17 cellular contexts compared by ENCODE assay signal in the genomic region with DNA sequence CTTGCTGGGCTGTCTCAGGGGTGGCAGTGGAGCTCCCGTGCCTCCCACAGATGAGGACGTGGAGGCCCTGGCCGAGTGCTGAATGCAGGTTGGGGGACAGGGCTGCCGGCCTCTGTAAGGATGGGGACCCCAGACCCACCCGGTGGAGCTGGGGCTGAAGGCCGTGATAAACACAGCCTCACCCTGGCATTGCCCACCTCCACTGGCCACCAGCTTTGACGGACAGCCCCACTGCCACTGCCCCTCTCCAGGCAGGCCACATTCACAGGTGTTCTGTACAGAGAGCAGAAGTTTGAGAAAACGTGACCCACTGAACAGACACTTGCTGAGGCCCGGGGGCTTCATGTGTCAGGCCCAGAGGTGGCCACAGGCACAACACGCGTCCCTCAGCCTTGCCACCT.
"Had no signal": no experiment of that assay in that cellular context is flagged by ENCODE, and none has a peak within 500 bp of the region (broad histone marks: within the 10 kb centered on the region; RNA-seq: fewer than 3 reads in every experiment).

No MANE protein-coding gene starts in this region.

- H3K27ac Mint-ChIP-seq: activated CD4-positive, alpha-beta T cell treated with anti-CD3 and anti-CD28 coated beads for 36 hours; activated CD8-positive, alpha-beta T cell treated with anti-CD3 and anti-CD28 coated beads for 36 hours; activated naive CD8-positive, alpha-beta T cell treated with anti-CD3 and anti-CD28 coated beads, Interleukin-2, amount 50 U/mL, for 24 hours; activated T-helper 1 cell treated with anti-CD3 and anti-CD28 coated beads, Interleukin-12 subunit alpha, Interleukin-12 subunit beta, Interleukin-2, Interleukin-4 antibody, amounts not matched to agents 30 ng/mL and 10 ng/mL and 1 ng/mL, durations not matched to agents 14 hours and 24 hours and 36 hours; stimulated activated effector memory CD8-positive, alpha-beta T cell treated with anti-CD3 and anti-CD28 coated beads, Interleukin-12 subunit alpha, Interleukin-12 subunit beta, amount 100 ng/mL, for 72 hours had no signal

- H3K27me3 ChIP-seq: ascending aorta, esophagus squamous epithelium, left lung, pancreas, upper lobe of left lung had no signal

- H3K4me3 ChIP-seq: ascending aorta, esophagus squamous epithelium, left lung, pancreas, upper lobe of left lung had no signal

- H3K4me1 Mint-ChIP-seq: activated CD4-positive, alpha-beta T cell treated with anti-CD3 and anti-CD28 coated beads for 36 hours had no signal

- H3K36me3 ChIP-seq: ascending aorta, esophagus squamous epithelium, left lung, pancreas, upper lobe of left lung had no signal

- H3K9me3 Mint-ChIP-seq: activated naive CD8-positive, alpha-beta T cell treated with anti-CD3 and anti-CD28 coated beads, Interleukin-2, amount 50 U/mL, for 24 hours; activated T-helper 1 cell treated with anti-CD3 and anti-CD28 coated beads, Interleukin-12 subunit alpha, Interleukin-12 subunit beta, Interleukin-2, Interleukin-4 antibody, amounts not matched to agents 30 ng/mL and 10 ng/mL and 1 ng/mL, durations not matched to agents 14 hours and 24 hours and 36 hours had no signal

- H3K4me3 Mint-ChIP-seq: activated CD4-positive, alpha-beta T cell treated with anti-CD3 and anti-CD28 coated beads for 36 hours; activated CD8-positive, alpha-beta T cell treated with anti-CD3 and anti-CD28 coated beads for 36 hours; activated naive CD8-positive, alpha-beta T cell treated with anti-CD3 and anti-CD28 coated beads, Interleukin-2, amount 50 U/mL, for 24 hours; activated T-helper 1 cell treated with anti-CD3 and anti-CD28 coated beads, Interleukin-12 subunit alpha, Interleukin-12 subunit beta, Interleukin-2, Interleukin-4 antibody, amounts not matched to agents 30 ng/mL and 10 ng/mL and 1 ng/mL, durations not matched to agents 14 hours and 24 hours and 36 hours; neural crest cell; stimulated activated effector memory CD8-positive, alpha-beta T cell treated with anti-CD3 and anti-CD28 coated beads, Interleukin-12 subunit alpha, Interleukin-12 subunit beta, amount 100 ng/mL, for 72 hours had no signal

- H3K36me3 Mint-ChIP-seq: stimulated activated effector memory CD8-positive, alpha-beta T cell treated with anti-CD3 and anti-CD28 coated beads, Interleukin-12 subunit alpha, Interleukin-12 subunit beta, amount 100 ng/mL, for 72 hours had no signal

- H3K27me3 Mint-ChIP-seq: activated CD4-positive, alpha-beta T cell treated with anti-CD3 and anti-CD28 coated beads for 36 hours; activated CD8-positive, alpha-beta T cell treated with anti-CD3 and anti-CD28 coated beads for 36 hours; activated naive CD8-positive, alpha-beta T cell treated with anti-CD3 and anti-CD28 coated beads, Interleukin-2, amount 50 U/mL, for 24 hours had no signal

- H3K27ac ChIP-seq: left lung, upper lobe of left lung had no signal

- DNase-seq: activated CD4-positive, alpha-beta T cell treated with anti-CD3 and anti-CD28 coated beads for 36 hours; activated CD8-positive, alpha-beta memory T cell treated with anti-CD3 and anti-CD28 coated beads, Interleukin-2, amount 50 U/mL, for 48 hours; activated CD8-positive, alpha-beta T cell treated with anti-CD3 and anti-CD28 coated beads for 36 hours; activated naive CD4-positive, alpha-beta T cell treated with Interleukin-2 at 50 U/mL for 16 hours; activated naive CD8-positive, alpha-beta T cell treated with anti-CD3 and anti-CD28 coated beads, Interleukin-2, amount 50 U/mL, for 24 hours; esophagus squamous epithelium; foreskin fibroblast; mesendoderm; small intestine; SW 1271 had no signal

- H3K9me3 ChIP-seq: ascending aorta, esophagus squamous epithelium, pancreas, upper lobe of left lung had no signal

- ATAC-seq: activated CD4-positive, alpha-beta T cell treated with anti-CD3 and anti-CD28 coated beads for 36 hours; activated CD8-positive, alpha-beta T cell treated with anti-CD3 and anti-CD28 coated beads for 36 hours; activated naive CD8-positive, alpha-beta T cell treated with anti-CD3 and anti-CD28 coated beads, Interleukin-2, amount 50 U/mL, for 24 hours; left lung; pancreas; stimulated activated effector memory CD8-positive, alpha-beta T cell treated with anti-CD3 and anti-CD28 coated beads, Interleukin-12 subunit alpha, Interleukin-12 subunit beta, amount 100 ng/mL, for 72 hours had no signal
